Comparison of ENCODE assay signal across 8 cellular contexts in genomic region chr3:33069862-33070261, GRCh38. TPM values are rescaled to one million over a fixed set of nuclear protein-coding genes. Genes with fewer than 3 reads are reported as not detected.
A peak's percentile ranks its signal among the peaks of the same experiment; 100 is the strongest.
DNase-seq lines count a peak whose midpoint lies in the region; ATAC-seq and TF ChIP-seq lines count a peak whose summit lies in the region.
"Not testable (repeated sequence)": the region's sequence is repeated elsewhere in the genome, so short reads cannot be mapped to it uniquely, and the experiment has no call there.

No MANE protein-coding gene starts in this region.

- peaks cover 31% of the 10 kb centered on the region for H3K4me1 Mint-ChIP-seq in activated T-cell treated with anti-CD3 and anti-CD28 coated beads, Interleukin-2, amount 50 U/mL, for 72 hours (ENCODE audit: low read depth)
- H3K4me1 Mint-ChIP-seq in mesothelial cell of epicardium, result peaks cover 25% of the 10 kb centered on the region

- CTCF ChIA-PET in PC-3 (lab: Charles Lee), result not testable (repeated sequence)

- H3K4me1 ChIP-seq in PC-3 (ENCODE audit: insufficient read depth, low read length), result not testable (repeated sequence)

- H3K79me2 ChIP-seq in PC-3 (ENCODE audit: low read length), result not testable (repeated sequence)

- not testable (repeated sequence) for BruUV-seq in PC-3 (replicated peaks; lab: Mats Ljungman, UMichigan)

- not testable (repeated sequence) for H3K27me3 Mint-ChIP-seq in activated T-cell treated with anti-CD3 and anti-CD28 coated beads, Interleukin-2, amount 50 U/mL, for 72 hours (ENCODE audit: low read depth); mesothelial cell of epicardium (ENCODE audit: low read depth)

- H3K27ac ChIP-seq in PC-3 (ENCODE audit: low read length), result not testable (repeated sequence)

- not testable (repeated sequence) for H3K36me3 Mint-ChIP-seq in activated T-cell treated with anti-CD3 and anti-CD28 coated beads, Interleukin-2, amount 50 U/mL, for 72 hours (ENCODE audit: insufficient read depth in 2 of 2); mesothelial cell of epicardium

- H3F3A ChIP-seq in PC-3 (ENCODE audit: low read length, unreplicated experiment), result not testable (repeated sequence)

- peak; percentile 41 for DNase-seq in COR-L47 (lab: John Stamatoyannopoulos, UW)
- DNase-seq in NCI-H1092 (lab: John Stamatoyannopoulos, UW), result peak; percentile 78
- peak; percentile 68 to 73 for DNase-seq in NCI-H1930 (lab: John Stamatoyannopoulos, UW)
- peak; percentile 47 for DNase-seq in NCI-H510A treated with DMSO at 0.1 percent for 48 hours (lab: John Stamatoyannopoulos, UW)
- DNase-seq in PC-3; activated T-cell treated with anti-CD3 and anti-CD28 coated beads, Interleukin-2, amount 50 U/mL, for 72 hours; mesothelial cell of epicardium (ENCODE audit: low spot score in 2 of 2, unreplicated experiment in 2 of 2): not testable (repeated sequence)
- peak; percentile 42 for DNase-seq in fibroblast of gingiva (ENCODE audit: low read depth)

- not testable (repeated sequence) for H3K36me3 ChIP-seq in PC-3 (ENCODE audit: low read depth, low read length)

- H3K4me3 Mint-ChIP-seq in activated T-cell treated with anti-CD3 and anti-CD28 coated beads, Interleukin-2, amount 50 U/mL, for 72 hours; mesothelial cell of epicardium: not testable (repeated sequence)

- TF ChIP-seq CTCF in PC-3 (conservative IDR thresholded peaks at IDR 0.05; ENCODE audit: low read depth, low read length); mesothelial cell of epicardium (IDR thresholded peaks at IDR 0.05; ENCODE audit: unreplicated experiment): not testable (repeated sequence)

- H3K9me2 ChIP-seq in PC-3 (replicated peaks; ENCODE audit: low read length), result not testable (repeated sequence)

- H4K20me1 ChIP-seq in PC-3 (ENCODE audit: low read length), result not testable (repeated sequence)

- POLR2A ChIA-PET in PC-3 (lab: Charles Lee; ENCODE audit: unreplicated experiment), result not testable (repeated sequence)

- not testable (repeated sequence) for H3K9me3 Mint-ChIP-seq in activated T-cell treated with anti-CD3 and anti-CD28 coated beads, Interleukin-2, amount 50 U/mL, for 72 hours; mesothelial cell of epicardium

- H3K9ac ChIP-seq in PC-3 (ENCODE audit: low read length), result not testable (repeated sequence)

- not testable (repeated sequence) for H3K4me3 ChIP-seq in PC-3 (ENCODE audit: low read length)

- not testable (repeated sequence) for H3K4me2 ChIP-seq in PC-3 (ENCODE audit: low read length)

- H3K27ac Mint-ChIP-seq in activated T-cell treated with anti-CD3 and anti-CD28 coated beads, Interleukin-2, amount 50 U/mL, for 72 hours, result peak overlapping the region; percentile 28
- H3K27ac Mint-ChIP-seq in mesothelial cell of epicardium, result peak overlapping the region; percentile 74

- intact Hi-C loops in PC-3 (cut with micrococcal nuclease), result loop anchor here (5.0 kb wide), 1 partner anchor 338 kb away; no protein-coding TSS in a partner anchor

- peak; percentile 73 for ATAC-seq in PC-3
- ATAC-seq in activated T-cell treated with anti-CD3 and anti-CD28 coated beads, Interleukin-2, amount 50 U/mL, for 72 hours (replicated peaks in 1 of 2), result not testable (repeated sequence)

- not testable (repeated sequence) for H2AFZ ChIP-seq in PC-3 (ENCODE audit: low read length)

- not testable (repeated sequence) for H3K27me3 ChIP-seq in PC-3 (ENCODE audit: low read length)

- not testable (repeated sequence) for H3K9me3 ChIP-seq in PC-3 (ENCODE audit: low read length)

RNA-seq across cellular contexts. Expression of gene GLB1, which starts 27.1 kb away (rescaled TPM):
- 27.3 and 36.4 TPM in 2 replicates for total RNA-seq in PC-3 (2014; rRNA removed)
- 10 to 100 TPM; 54.1 to 55.0 TPM for total RNA-seq in activated T-cell treated with anti-CD3 and anti-CD28 coated beads, Interleukin-2, amount 50 U/mL, for 72 hours
- 79.9 to 83.8 TPM (median 82.1 TPM) in 3 replicates for total RNA-seq in mesothelial cell of epicardium

RNA-seq across cellular contexts. Expression of gene TMPPE, which starts 27.1 kb away (rescaled TPM):
- 4.2 and 4.7 TPM in 2 replicates for total RNA-seq in PC-3 (2014; rRNA removed)
- total RNA-seq in activated T-cell treated with anti-CD3 and anti-CD28 coated beads, Interleukin-2, amount 50 U/mL, for 72 hours, result 1 to 10 TPM; 5.5 to 7.6 TPM
- total RNA-seq in mesothelial cell of epicardium, result 8.5 to 9.4 TPM (median 9.0 TPM) in 3 replicates

RNA-seq across cellular contexts. Expression of gene CRTAP, which starts 44.0 kb away (rescaled TPM):
- 174 and 184 TPM in 2 replicates for total RNA-seq in PC-3 (2014; rRNA removed)
- 10 to 100 TPM; 44.0 to 62.1 TPM for total RNA-seq in activated T-cell treated with anti-CD3 and anti-CD28 coated beads, Interleukin-2, amount 50 U/mL, for 72 hours
- total RNA-seq in mesothelial cell of epicardium, result 177 to 189 TPM (median 179 TPM) in 3 replicates
